ENCODE assay signal across 12 cellular contexts in the genomic region with DNA sequence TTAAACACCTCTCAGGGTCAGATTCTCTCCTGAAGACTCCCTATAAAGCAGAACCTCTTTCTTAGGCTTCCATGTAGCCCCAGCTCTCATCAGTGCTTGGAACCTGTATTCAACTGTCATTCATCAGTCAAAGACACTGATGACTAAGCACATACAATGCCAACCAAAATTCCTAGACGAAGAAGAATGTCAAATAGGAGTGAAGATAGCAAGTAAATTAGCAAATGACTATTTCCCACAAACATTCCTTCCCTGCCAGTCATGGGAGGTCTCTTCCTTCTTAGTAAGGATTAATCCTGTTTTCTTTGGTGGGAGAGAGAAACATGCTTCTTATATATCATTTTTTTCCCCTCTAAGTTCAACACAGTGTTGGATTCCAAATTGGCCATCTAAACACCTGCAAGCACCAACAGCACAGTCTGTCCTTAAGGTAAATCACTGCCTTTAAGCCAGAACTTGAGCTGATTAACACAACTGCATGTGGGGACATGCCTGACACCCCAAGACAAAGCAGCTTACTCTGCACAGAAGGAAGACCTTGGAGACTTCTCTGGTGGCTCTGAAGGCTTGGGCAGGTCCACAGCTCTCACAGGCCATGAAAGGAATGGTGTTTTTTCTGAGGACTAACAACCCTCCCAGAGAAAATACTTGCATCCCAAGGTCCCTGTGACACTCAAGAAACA. TPM values are rescaled to one million over a fixed set of nuclear protein-coding genes. Genes with fewer than 3 reads are reported as not detected.
DNase-seq lines count a peak whose midpoint lies in the region; ATAC-seq and TF ChIP-seq lines count a peak whose summit lies in the region.
"Had no signal": no experiment of that assay in that cellular context is flagged by ENCODE, and none has a peak within 500 bp of the region (broad histone marks: within the 10 kb centered on the region; RNA-seq: fewer than 3 reads in every experiment).

No MANE protein-coding gene starts in this region.

- H3K9me3 ChIP-seq in Karpas-422 (ENCODE audit: low read length) (no peaks in the 10 kb centered on the region), lower lobe of right lung (peaks cover 18% of the 10 kb centered on the region)

- H3K36me3 ChIP-seq in Karpas-422 (ENCODE audit: insufficient read depth, low read length) (no peaks in the 10 kb centered on the region), lower lobe of right lung (no peaks in the 10 kb centered on the region)

- H3K4me1 ChIP-seq in Karpas-422 (ENCODE audit: low read length) (no peaks in the 10 kb centered on the region), lower lobe of right lung (no peaks in the 10 kb centered on the region)

- no peak overlapping the region for H3K4me2 ChIP-seq in Karpas-422 (ENCODE audit: low read depth, low read length, poor library complexity, severe bottlenecking)

- no peaks in the 10 kb centered on the region for H4K20me1 ChIP-seq in Karpas-422 (ENCODE audit: insufficient read depth, low read depth, low read length)

- intact Hi-C loops in lower lobe of right lung (cut with DNase I), result no loop called here

- no peaks in the 10 kb centered on the region for H3K9me2 ChIP-seq in Karpas-422 (replicated peaks; ENCODE audit: insufficient read depth, low read length)

- H3K27me3 ChIP-seq in Karpas-422 (ENCODE audit: low read length) (peaks cover 2% of the 10 kb centered on the region; the same call in 1 of the 2 replicates), lower lobe of right lung (ENCODE audit: low read depth) (no peaks in the 10 kb centered on the region)

- DNase-seq in AG20443 (ENCODE audit: low spot score) (peak; percentile 70), LoVo (ENCODE audit: low spot score) (peak; percentile 39), cardiac fibroblast (ENCODE audit: low read depth in 2 of 2) (peak; percentile 79 to 86), kidney glomerular epithelial cell (lab: John Stamatoyannopoulos, UW) (peak; percentile 94), Karpas-422 (no peak), lower lobe of right lung (no peak)
- DNase-seq: activated effector memory CD4-positive, alpha-beta T cell treated with anti-CD3 and anti-CD28 coated beads, Interleukin-2, amount 50 U/mL, for 16 hours; CD4-positive, CD25-positive, alpha-beta regulatory T cell; NCI-H2029 treated with DMSO at 0.1 percent for 48 hours; stimulated activated naive CD4-positive, alpha-beta T cell treated with Interleukin-2 at 50 U/mL for 16 hours had no signal

- ATAC-seq in GM21619 (IDR thresholded peaks at IDR 0.05; ENCODE audit: unreplicated experiment) (no peak), GM21786 (IDR thresholded peaks at IDR 0.05; ENCODE audit: unreplicated experiment) (no peak), lower lobe of right lung (no peak)

- H3K9ac ChIP-seq in Karpas-422 (ENCODE audit: low read length), result no peak overlapping the region

- no peaks in the 10 kb centered on the region for H3K79me2 ChIP-seq in Karpas-422 (ENCODE audit: low read length)

- H3K4me3 ChIP-seq in cardiac fibroblast (replicated peaks in 1 of 2; ENCODE audit: low read depth in 2 of 2, low read length in 2 of 2) (no peak overlapping the region), Karpas-422 (ENCODE audit: low read length) (no peak overlapping the region), lower lobe of right lung (no peak overlapping the region)

- H3K27ac ChIP-seq in Karpas-422 (ENCODE audit: low read length) (no peak overlapping the region), lower lobe of right lung (no peak overlapping the region)

- H2AFZ ChIP-seq in Karpas-422 (ENCODE audit: low read length), result no peak overlapping the region

- TF ChIP-seq CTCF in cardiac fibroblast (IDR thresholded peaks at IDR 0.05; ENCODE audit: low read depth, low read length) (no peak), lower lobe of right lung (IDR thresholded peaks at IDR 0.05) (no peak)

RNA-seq across cellular contexts. Expression of a gene that starts 47.5 kb away (rescaled TPM):
- total RNA-seq in Karpas-422 (2014; rRNA removed; shearing (Covaris generic); ENCODE audit: low replicate concordance), result 1.3 TPM in 1 of 2 replicates, not detected in the other
- total RNA-seq in lower lobe of right lung, result 18.6 TPM

Comparison
In these comparisons a context has a peak if more than half of its experiments do, and no peak if none do; other contexts are left out.
1. DNase-seq: peak in AG20443 (single experiment), LoVo (single experiment), cardiac fibroblast (2 of 2) and kidney glomerular epithelial cell (single experiment); none in Karpas-422 (single experiment) and lower lobe of right lung (single experiment).